8 cellular contexts compared by ENCODE assay signal in the genomic region with DNA sequence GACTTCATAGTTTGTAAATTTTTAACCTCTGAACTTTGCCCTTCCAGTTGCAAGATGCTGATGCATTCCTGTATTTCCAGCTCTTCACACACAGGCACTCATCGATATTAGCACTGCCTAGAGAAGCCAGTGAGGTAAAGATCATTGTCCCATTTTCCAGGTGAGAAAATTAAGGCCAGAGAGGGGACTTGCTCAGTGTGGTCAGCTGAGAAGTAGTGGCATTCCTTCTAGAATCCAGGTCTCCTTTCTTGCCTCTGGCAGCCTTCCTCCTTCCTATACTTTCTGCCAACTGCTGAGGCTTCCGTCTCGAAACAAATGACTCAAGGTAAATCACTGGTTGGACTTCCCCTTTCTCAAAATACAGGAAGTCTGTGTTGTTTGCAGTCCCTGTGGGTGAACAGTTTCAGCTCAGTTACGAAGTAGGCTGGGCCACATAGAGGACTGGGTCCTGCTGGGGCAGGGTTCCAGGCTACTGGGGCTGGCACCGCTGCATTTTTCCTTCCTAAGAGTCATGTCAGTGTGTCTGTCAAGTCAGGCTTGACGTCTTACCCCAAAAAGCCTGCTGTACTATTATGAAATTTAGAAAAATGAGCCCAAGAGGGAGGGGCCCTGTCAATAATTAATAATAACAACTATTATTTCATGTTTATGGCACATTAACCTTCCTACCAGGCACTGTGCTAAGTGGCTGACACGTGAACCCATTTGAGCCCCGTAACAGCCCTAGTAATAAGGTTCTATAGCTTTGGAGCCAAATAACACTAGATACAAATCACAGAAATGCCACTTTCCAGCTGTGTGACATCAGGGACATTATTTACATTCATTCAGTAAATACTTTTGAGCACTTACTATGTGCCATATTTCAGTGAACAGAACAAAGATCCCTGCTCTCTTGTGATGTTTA. TPM values are rescaled to one million over a fixed set of nuclear protein-coding genes. Genes with fewer than 3 reads are reported as not detected.
DNase-seq lines count a peak whose midpoint lies in the region; ATAC-seq and TF ChIP-seq lines count a peak whose summit lies in the region.

No MANE protein-coding gene starts in this region.

- peak overlapping the region; percentile 38; the same call in 1 of the 2 replicates for H2AFZ ChIP-seq in Karpas-422 (ENCODE audit: low read length)

- no peaks in the 10 kb centered on the region for H3K9me3 Mint-ChIP-seq in naive B cell

- no peaks in the 10 kb centered on the region for H3K79me2 ChIP-seq in Karpas-422 (ENCODE audit: low read length)

- H3K4me1 Mint-ChIP-seq in naive B cell, result peaks cover 26 to 48% (median 46%) of the 10 kb centered on the region in 3 donors

- no peaks in the 10 kb centered on the region for H3K36me3 ChIP-seq in Karpas-422 (ENCODE audit: insufficient read depth, low read length)
- no peaks in the 10 kb centered on the region for H3K36me3 ChIP-seq in thoracic aorta

- peaks cover 40% of the 10 kb centered on the region for H3K4me1 ChIP-seq in Karpas-422 (ENCODE audit: low read length)
- H3K4me1 ChIP-seq in thoracic aorta (ENCODE audit: control insufficient read depth in 1 of 2, low read depth in 2 of 2), result peaks cover 11 to 12% of the 10 kb centered on the region in 2 donors

- H3K9me2 ChIP-seq in Karpas-422 (replicated peaks; ENCODE audit: insufficient read depth, low read length), result no peaks in the 10 kb centered on the region; the same call in 1 of the 2 replicates

- peak overlapping the region; percentile 80 for H3K9ac ChIP-seq in Karpas-422 (ENCODE audit: low read length)

- H3K4me3 ChIP-seq in Karpas-422 (ENCODE audit: low read length), result peak overlapping the region; percentile 67
- H3K4me3 ChIP-seq in dorsolateral prefrontal cortex, result no peak overlapping the region
- no peak overlapping the region for H3K4me3 ChIP-seq in thoracic aorta

- H3K27me3 Mint-ChIP-seq in naive B cell, result no peaks in the 10 kb centered on the region

- H3K27ac Mint-ChIP-seq in naive B cell, result peak overlapping the region; percentile 67 to 99 (median 94)

- peak; percentile 84 for DNase-seq in GF-D8 (lab: John Stamatoyannopoulos, UW)
- DNase-seq in Karpas-422, result peak; percentile 93
- DNase-seq in activated CD4-positive, alpha-beta T cell treated with anti-CD3 and anti-CD28 coated beads for 1 hour, result peak; percentile 44
- no peak for DNase-seq in dorsolateral prefrontal cortex
- peak; percentile 78 for DNase-seq in naive B cell
- peak; percentile 18 for DNase-seq in thoracic aorta (ENCODE audit: low spot score)
- no peak for DNase-seq in NCI-H2029 (lab: John Stamatoyannopoulos, UW)

- H3K36me3 Mint-ChIP-seq in naive B cell, result no peaks in the 10 kb centered on the region

- ATAC-seq in GM21723 (IDR thresholded peaks at IDR 0.05; ENCODE audit: unreplicated experiment) (peak; percentile 93), naive B cell (ENCODE audit: low read depth in 2 of 2) (peak; percentile 98), thoracic aorta (ENCODE audit: insufficient number of reproducible peaks, low FRiP score, low read depth) (peak; percentile 65)

- no peaks in the 10 kb centered on the region for H3K27me3 ChIP-seq in Karpas-422 (ENCODE audit: low read length)
- no peaks in the 10 kb centered on the region for H3K27me3 ChIP-seq in dorsolateral prefrontal cortex
- no peaks in the 10 kb centered on the region for H3K27me3 ChIP-seq in thoracic aorta (replicated peaks; ENCODE audit: insufficient read depth)

- no peaks in the 10 kb centered on the region for H4K20me1 ChIP-seq in Karpas-422 (ENCODE audit: insufficient read depth, low read depth, low read length)

- TF ChIP-seq CTCF in dorsolateral prefrontal cortex (IDR thresholded peaks at IDR 0.05 in 54 of 56, conservative IDR thresholded peaks at IDR 0.05 in 2 of 56; ENCODE audit: low read depth in 1 of 56, partially characterized antibody in 56 of 56) (no peak), thoracic aorta (IDR thresholded peaks at IDR 0.05) (no peak)

- intact Hi-C loops in dorsolateral prefrontal cortex (cut with DNase I), result no loop called here

- H3K27ac ChIP-seq in Karpas-422 (ENCODE audit: low read length) (peak overlapping the region; percentile 93), dorsolateral prefrontal cortex (peak overlapping the region in 45 of 59 donors; percentile 13 to 78 (median 54)), thoracic aorta (peak overlapping the region; percentile 36 to 56)

- peak overlapping the region; percentile 91 for H3K4me2 ChIP-seq in Karpas-422 (ENCODE audit: low read depth, low read length, poor library complexity, severe bottlenecking)

- peak overlapping the region; percentile 50 to 85 (median 70) for H3K4me3 Mint-ChIP-seq in naive B cell

- no peaks in the 10 kb centered on the region for H3K9me3 ChIP-seq in Karpas-422 (ENCODE audit: low read length)
- no peaks in the 10 kb centered on the region for H3K9me3 ChIP-seq in thoracic aorta

RNA-seq across cellular contexts. Expression of a gene that starts 16.6 kb away (rescaled TPM):
- 86.1 and 160 TPM in 2 replicates for total RNA-seq in Karpas-422 (2014; rRNA removed; shearing (Covaris generic); ENCODE audit: low replicate concordance)
- total RNA-seq in dorsolateral prefrontal cortex, result 10 to 100 TPM; 19.7 to 42.6 (median 28.7) TPM
- polyA plus RNA-seq in naive B cell (ENCODE audit: low read depth in 6 of 6), result 1 to 10 TPM; 1.0 to 2.8 (median 1.9) TPM
- 10 to 100 TPM; 21.9 to 37.2 TPM for total RNA-seq in thoracic aorta

RNA-seq across cellular contexts. Expression of a gene that starts 55.4 kb away (rescaled TPM):
- total RNA-seq in Karpas-422 (2014; rRNA removed; shearing (Covaris generic); ENCODE audit: low replicate concordance), result 145 and 287 TPM in 2 replicates
- total RNA-seq in dorsolateral prefrontal cortex, result 100 to 1,000 TPM in 6 of 120 experiments, 10 to 100 TPM in 114; 59.4 to 114 (median 81.1) TPM
- polyA plus RNA-seq in naive B cell (ENCODE audit: low read depth in 6 of 6), result 100 to 1,000 TPM; 107 to 151 (median 134) TPM
- 100 to 1,000 TPM; 106 to 253 TPM for total RNA-seq in thoracic aorta

Comparison
In these comparisons a context has a peak if more than half of its experiments do, and no peak if none do; other contexts are left out.
1. DNase-seq: peak in GF-D8 (single experiment), Karpas-422 (single experiment), activated CD4-positive, alpha-beta T cell treated with anti-CD3 and anti-CD28 coated beads for 1 hour (single experiment), naive B cell (single experiment) and thoracic aorta (single experiment); none in dorsolateral prefrontal cortex (0 of 10) and NCI-H2029 (single experiment).
2. Peak in every context shown above with its lines, with median percentiles within 50 percentile points of each other: ATAC-seq and H3K27ac ChIP-seq.